29 cellular contexts compared by ENCODE assay signal in the genomic region with DNA sequence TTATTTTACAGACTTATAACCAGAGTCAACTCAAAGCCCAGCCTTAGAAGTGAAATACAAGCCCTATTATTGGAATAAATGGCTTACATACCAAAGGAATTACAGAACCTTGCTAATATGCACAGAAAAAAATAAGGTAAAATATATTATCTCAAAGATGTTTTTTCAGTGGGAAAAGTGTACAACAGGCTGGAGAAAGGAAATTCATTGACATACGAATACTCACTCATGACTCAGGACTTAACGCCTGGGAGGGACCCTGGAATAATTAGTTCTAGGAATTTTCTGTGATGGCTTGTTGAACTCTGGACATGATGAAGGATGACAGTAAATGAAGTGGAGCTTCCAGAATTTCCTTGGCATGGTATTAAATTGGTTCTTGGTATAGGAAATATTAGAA. TPM values are rescaled to one million over a fixed set of nuclear protein-coding genes. Genes with fewer than 3 reads are reported as not detected.
"Had no signal": no experiment of that assay in that cellular context is flagged by ENCODE, and none has a peak within 500 bp of the region (broad histone marks: within the 10 kb centered on the region; RNA-seq: fewer than 3 reads in every experiment).

No MANE protein-coding gene starts in this region.

- FAIRE-seq: colon, pancreas had no signal

- ATAC-seq: esophagus mucosa, gastroesophageal sphincter, left colon, pancreas, T-helper 17 cell had no signal

- H3K27ac ChIP-seq: gastroesophageal sphincter, neutrophil, pancreas, sigmoid colon, testis, uterus had no signal

- H3K4me3 ChIP-seq: gastroesophageal sphincter, pancreas, sigmoid colon, smooth muscle cell, testis, uterus had no signal

- H3K36me3 ChIP-seq: gastroesophageal sphincter, neutrophil, pancreas, sigmoid colon, uterus had no signal

- H3K4me2 ChIP-seq: smooth muscle cell had no signal

- H3K27me3 ChIP-seq: pancreas, sigmoid colon, testis, uterus had no signal

- DNase-seq: activated CD4-positive, alpha-beta T cell treated with anti-CD3 and anti-CD28 coated beads for 4 hours; activated CD4-positive, alpha-beta T cell treated with anti-CD3 and anti-CD28 coated beads, Interleukin-2, amount 50 U/mL, for 48 hours; activated CD4-positive, CD25-positive, alpha-beta regulatory T cell; activated naive CD4-positive, alpha-beta T cell treated with Interleukin-2 at 50 U/mL for 16 hours; activated naive CD8-positive, alpha-beta T cell treated with anti-CD3 and anti-CD28 coated beads for 36 hours; activated T-cell treated with anti-CD3 and anti-CD28 coated beads, Interleukin-2, amount 50 U/mL, for 48 hours; amniotic stem cell; caudate nucleus; effector memory CD4-positive, alpha-beta T cell; head of caudate nucleus; islet precursor cell; left colon; pancreas; sigmoid colon; stimulated activated CD4-positive, alpha-beta T cell treated with anti-CD3 and anti-CD28 coated beads, Interleukin-15, amount 100 ng/mL, for 24 hours; stimulated activated naive CD4-positive, alpha-beta T cell; T-helper 17 cell; testis; trophoblast cell; uterus had no signal

- H3K9me3 ChIP-seq: gastroesophageal sphincter, neutrophil, pancreas, sigmoid colon, testis, uterus had no signal

- H3K4me1 ChIP-seq: sigmoid colon, testis, uterus had no signal

RNA-seq across cellular contexts. Expression of a gene that starts 27.0 kb away (rescaled TPM):
- total RNA-seq: activated naive CD8-positive, alpha-beta T cell treated with anti-CD3 and anti-CD28 coated beads for 36 hours; dermis microvascular lymphatic vessel endothelial cell; gastroesophageal sphincter; mononuclear cell; myocyte; pulmonary artery endothelial cell; sigmoid colon; T-helper 17 cell; uterus had no signal
- polyA plus RNA-seq: smooth muscle cell had no signal
